Comparison of ENCODE assay signal across 21 cellular contexts in genomic region chr15:89599021-89599420, GRCh38. TPM values are rescaled to one million over a fixed set of nuclear protein-coding genes. Genes with fewer than 3 reads are reported as not detected.
"Had no signal": no experiment of that assay in that cellular context is flagged by ENCODE, and none has a peak within 500 bp of the region (broad histone marks: within the 10 kb centered on the region; RNA-seq: fewer than 3 reads in every experiment).

No MANE protein-coding gene starts in this region.

- H3K27ac ChIP-seq: left ventricle myocardium inferior, pancreas, prostate gland, spleen, suprapubic skin, thoracic aorta, tibial artery, upper lobe of right lung had no signal

- H3K4me3 ChIP-seq: left ventricle myocardium inferior, lung, pancreas, prostate gland, spleen, suprapubic skin, thoracic aorta, tibial artery, upper lobe of right lung had no signal

- H3K36me3 ChIP-seq: left ventricle myocardium inferior, pancreas, prostate gland, suprapubic skin, thoracic aorta, tibial artery, upper lobe of right lung had no signal

- H3K9me3 ChIP-seq: left ventricle myocardium inferior, pancreas, prostate gland, spleen, suprapubic skin, thoracic aorta, tibial artery, upper lobe of right lung had no signal

- DNase-seq: islet precursor cell; left ventricle myocardium inferior; mesendoderm; naive thymus-derived CD8-positive, alpha-beta T cell; nucleus accumbens; pancreas; retina; right cardiac atrium; small intestine; spleen; stimulated activated CD4-positive, alpha-beta T cell treated with anti-CD3 and anti-CD28 coated beads, Interleukin-4, amount 100 ng/mL, for 24 hours; stimulated activated naive CD4-positive, alpha-beta T cell; tibial artery; trophoblast cell; upper lobe of right lung had no signal

- H3K27me3 ChIP-seq: pancreas, spleen, suprapubic skin, tibial artery, upper lobe of right lung had no signal

- ATAC-seq: naive thymus-derived CD8-positive, alpha-beta T cell; pancreas; right cardiac atrium; sciatic nerve; stimulated activated effector memory CD8-positive, alpha-beta T cell treated with anti-CD3 and anti-CD28 coated beads, Interleukin-12 subunit alpha, Interleukin-12 subunit beta, amount 100 ng/mL, for 72 hours; upper lobe of right lung had no signal

- H3K4me1 ChIP-seq: left ventricle myocardium inferior, pancreas, prostate gland, spleen, suprapubic skin, tibial artery, upper lobe of right lung had no signal

RNA-seq across cellular contexts. Expression of gene TICRR, which starts 23.8 kb away (rescaled TPM):
- total RNA-seq: thoracic aorta had no signal
- polyA plus RNA-seq: naive thymus-derived CD8-positive, alpha-beta T cell had no signal
